ENCODE assay signal across 26 cellular contexts in genomic region chr2:22683911-22684310, GRCh38.
"Had no signal": no experiment of that assay in that cellular context is flagged by ENCODE, and none has a peak within 500 bp of the region (broad histone marks: within the 10 kb centered on the region; RNA-seq: fewer than 3 reads in every experiment).

No MANE protein-coding gene starts in this region.

- H3K4me3 ChIP-seq: cardiac muscle cell, esophagus squamous epithelium, heart left ventricle, sigmoid colon, smooth muscle cell, transverse colon had no signal

- H3K9me3 ChIP-seq: esophagus squamous epithelium, heart left ventricle, sigmoid colon, transverse colon had no signal

- H3K27me3 ChIP-seq: cardiac muscle cell, esophagus squamous epithelium, heart left ventricle, sigmoid colon, transverse colon had no signal

- ATAC-seq: activated CD8-positive, alpha-beta memory T cell treated with anti-CD3 and anti-CD28 coated beads, Interleukin-2, amount 10 ng/mL, durations not matched to agents 7 days and 5 days; activated CD8-positive, alpha-beta T cell treated with anti-CD3 and anti-CD28 coated beads for 36 hours; heart left ventricle; left ventricle myocardium superior; natural killer cell; stimulated activated naive B cell treated with anti-CD40 and anti-IgM and Interleukin-4, amounts not matched to agents 10 μg/mL and 1 μg/mL and 100 μg/mL, for 72 hours had no signal

- H3K27me3 Mint-ChIP-seq: activated CD4-positive, alpha-beta T cell treated with anti-CD3 and anti-CD28 coated beads, Interleukin-2, amount 10 ng/mL, durations not matched to agents 7 days and 5 days; activated CD8-positive, alpha-beta memory T cell treated with anti-CD3 and anti-CD28 coated beads, Interleukin-2, amount 10 ng/mL, durations not matched to agents 7 days and 5 days; activated CD8-positive, alpha-beta T cell treated with anti-CD3 and anti-CD28 coated beads for 36 hours; activated naive CD4-positive, alpha-beta T cell treated with anti-CD3 and anti-CD28 coated beads, Interleukin-2, amount 10 ng/mL, durations not matched to agents 7 days and 5 days; stimulated activated naive B cell treated with anti-CD40 and anti-IgM and Interleukin-4, amounts not matched to agents 10 μg/mL and 1 μg/mL and 100 μg/mL, for 72 hours had no signal

- H3K9me3 Mint-ChIP-seq: activated CD4-positive, alpha-beta T cell treated with anti-CD3 and anti-CD28 coated beads, Interleukin-2, amount 10 ng/mL, durations not matched to agents 7 days and 5 days; activated CD8-positive, alpha-beta T cell treated with anti-CD3 and anti-CD28 coated beads for 36 hours; endodermal cell had no signal

- H3K4me1 Mint-ChIP-seq: activated CD4-positive, alpha-beta T cell treated with anti-CD3 and anti-CD28 coated beads, Interleukin-2, amount 10 ng/mL, durations not matched to agents 7 days and 5 days; activated CD8-positive, alpha-beta memory T cell treated with anti-CD3 and anti-CD28 coated beads, Interleukin-2, amount 10 ng/mL, durations not matched to agents 7 days and 5 days; activated naive CD4-positive, alpha-beta T cell treated with anti-CD3 and anti-CD28 coated beads, Interleukin-2, amount 10 ng/mL, durations not matched to agents 7 days and 5 days; endodermal cell; natural killer cell; stimulated activated naive B cell treated with anti-CD40 and anti-IgM and Interleukin-4, amounts not matched to agents 10 μg/mL and 1 μg/mL and 100 μg/mL, for 72 hours had no signal

- H3K36me3 Mint-ChIP-seq: activated CD8-positive, alpha-beta memory T cell treated with anti-CD3 and anti-CD28 coated beads, Interleukin-2, amount 10 ng/mL, durations not matched to agents 7 days and 5 days; activated naive CD4-positive, alpha-beta T cell treated with anti-CD3 and anti-CD28 coated beads, Interleukin-2, amount 10 ng/mL, durations not matched to agents 7 days and 5 days; natural killer cell; stimulated activated naive B cell treated with anti-CD40 and anti-IgM and Interleukin-4, amounts not matched to agents 10 μg/mL and 1 μg/mL and 100 μg/mL, for 72 hours had no signal

- H3K27ac Mint-ChIP-seq: activated CD4-positive, alpha-beta T cell treated with anti-CD3 and anti-CD28 coated beads, Interleukin-2, amount 10 ng/mL, durations not matched to agents 7 days and 5 days; activated CD8-positive, alpha-beta memory T cell treated with anti-CD3 and anti-CD28 coated beads, Interleukin-2, amount 10 ng/mL, durations not matched to agents 7 days and 5 days; activated CD8-positive, alpha-beta T cell treated with anti-CD3 and anti-CD28 coated beads for 36 hours; activated naive CD4-positive, alpha-beta T cell treated with anti-CD3 and anti-CD28 coated beads, Interleukin-2, amount 10 ng/mL, durations not matched to agents 7 days and 5 days; endodermal cell; natural killer cell; stimulated activated naive B cell treated with anti-CD40 and anti-IgM and Interleukin-4, amounts not matched to agents 10 μg/mL and 1 μg/mL and 100 μg/mL, for 72 hours had no signal

- H3K4me1 ChIP-seq: esophagus squamous epithelium, heart left ventricle, sigmoid colon, transverse colon had no signal

- H3K27ac ChIP-seq: cardiac muscle cell, esophagus squamous epithelium, heart left ventricle, sigmoid colon, transverse colon, WERI-Rb-1 had no signal

- H3K36me3 ChIP-seq: cardiac muscle cell, esophagus squamous epithelium, heart left ventricle, sigmoid colon, transverse colon, WERI-Rb-1 had no signal

- FAIRE-seq: islet of Langerhans, TTC549 had no signal

- H3K4me3 Mint-ChIP-seq: activated CD4-positive, alpha-beta T cell treated with anti-CD3 and anti-CD28 coated beads, Interleukin-2, amount 10 ng/mL, durations not matched to agents 7 days and 5 days; activated CD8-positive, alpha-beta memory T cell treated with anti-CD3 and anti-CD28 coated beads, Interleukin-2, amount 10 ng/mL, durations not matched to agents 7 days and 5 days; activated CD8-positive, alpha-beta T cell treated with anti-CD3 and anti-CD28 coated beads for 36 hours; activated naive CD4-positive, alpha-beta T cell treated with anti-CD3 and anti-CD28 coated beads, Interleukin-2, amount 10 ng/mL, durations not matched to agents 7 days and 5 days; endodermal cell; natural killer cell; stimulated activated naive B cell treated with anti-CD40 and anti-IgM and Interleukin-4, amounts not matched to agents 10 μg/mL and 1 μg/mL and 100 μg/mL, for 72 hours had no signal

- DNase-seq: activated CD4-positive, alpha-beta T cell treated with anti-CD3 and anti-CD28 coated beads, Interleukin-2, amount 10 ng/mL, durations not matched to agents 7 days and 5 days; activated CD4-positive, CD25-positive, alpha-beta regulatory T cell treated with anti-CD3 and anti-CD28 coated beads, Interleukin-2, amount 50 U/mL, for 72 hours; activated CD8-positive, alpha-beta memory T cell treated with anti-CD3 and anti-CD28 coated beads, Interleukin-2, amount 10 ng/mL, durations not matched to agents 7 days and 5 days; activated CD8-positive, alpha-beta T cell treated with anti-CD3 and anti-CD28 coated beads for 36 hours; activated effector memory CD4-positive, alpha-beta T cell treated with anti-CD3 and anti-CD28 coated beads, Interleukin-2, amount 50 U/mL, for 16 hours; activated naive CD4-positive, alpha-beta T cell treated with anti-CD3 and anti-CD28 coated beads, Interleukin-2, amount 10 ng/mL, durations not matched to agents 7 days and 5 days; activated T-cell treated with anti-CD3 and anti-CD28 coated beads for 4 hours; amygdala; cortex of kidney; endodermal cell; esophagus squamous epithelium; heart left ventricle; left ventricle myocardium superior; midbrain; natural killer cell; retina; sigmoid colon; stimulated activated CD4-positive, alpha-beta T cell treated with anti-CD3 and anti-CD28 coated beads, Interleukin-2, amount 100 ng/mL, for 48 hours; stimulated activated CD8-positive, alpha-beta memory T cell treated with anti-CD3 and anti-CD28 coated beads, Interleukin-4, amount 100 ng/mL, for 48 hours; stimulated activated naive B cell treated with anti-CD40 and anti-IgM and Interleukin-4, amounts not matched to agents 10 μg/mL and 1 μg/mL and 100 μg/mL, for 72 hours; transverse colon; WERI-Rb-1 had no signal
